In genomic region chr7:22111661-22112060, GRCh38 we compare ENCODE assay signal across 1 cellular context.
TF ChIP-seq lines count a peak whose summit lies in the region.

No MANE protein-coding gene starts in this region.

TF ChIP-seq in HepG2, 621 proteins besides CTCF, POLR2A, EP300 and RAD21 (continued from another document):
- no peak for TF ChIP-seq HNF1B (CRISPR knock-in tag; IDR thresholded peaks at IDR 0.05)
- TF ChIP-seq RBM22 (optimal IDR thresholded peaks at IDR 0.05; ENCODE audit: low read length) = peak; percentile 23
- no peak for TF ChIP-seq IKZF4 (CRISPR knock-in tag; IDR thresholded peaks at IDR 0.05; ENCODE audit: borderline replicate concordance, low read depth, not compliant biosample characterization)
- TF ChIP-seq ZNF790 (CRISPR knock-in tag; IDR thresholded peaks at IDR 0.05; ENCODE audit: borderline replicate concordance) = no peak
TF ChIP-seq in HepG2: peak in this region for 1.
